ENCODE assay signal across 8 cellular contexts in genomic region chr12:45130881-45131281, GRCh38.
A peak's percentile ranks its signal among the peaks of the same experiment; 100 is the strongest.
DNase-seq lines count a peak whose midpoint lies in the region; ATAC-seq and TF ChIP-seq lines count a peak whose summit lies in the region.

No MANE protein-coding gene starts in this region.

- H3K36me3 ChIP-seq in NT2/D1 (ENCODE audit: insufficient read depth, insufficient read length, low read length) (no peaks in the 10 kb centered on the region), cardiac muscle cell (no peaks in the 10 kb centered on the region)

- no peak overlapping the region for H3K4me3 ChIP-seq in NT2/D1 (ENCODE audit: insufficient read length, low read depth)
- no peak overlapping the region for H3K4me3 ChIP-seq in cardiac muscle cell

- no peak overlapping the region for H3K9ac ChIP-seq in NT2/D1 (ENCODE audit: insufficient read length, low read depth)

- ATAC-seq in GM19468 (IDR thresholded peaks at IDR 0.05; ENCODE audit: extremely low read depth, unreplicated experiment) = peak; percentile 79

- no peaks in the 10 kb centered on the region for H3K27me3 ChIP-seq in NT2/D1 (ENCODE audit: insufficient read depth, insufficient read length)
- H3K27me3 ChIP-seq in cardiac muscle cell = no peaks in the 10 kb centered on the region

- no peak overlapping the region for H3K27ac ChIP-seq in cardiac muscle cell

- peaks cover 5% of the 10 kb centered on the region for H3K4me1 ChIP-seq in NT2/D1 (ENCODE audit: insufficient read depth, insufficient read length)
- no peaks in the 10 kb centered on the region for H3K4me1 ChIP-seq in cardiac muscle cell (ENCODE audit: low read depth)

- peak; percentile 45 for DNase-seq in DMS79 (lab: John Stamatoyannopoulos, UW)
- DNase-seq in HS-5 (ENCODE audit: low read depth) = peak; percentile 33
- DNase-seq in NT2/D1 (ENCODE audit: low read depth, low spot score) = peak; percentile 67
- DNase-seq in activated naive CD4-positive, alpha-beta T cell treated with anti-CD3 and anti-CD28 coated beads, Interleukin-2, amount 50 U/mL, for 16 hours = peak; percentile 16
- peak; percentile 63 to 79 for DNase-seq in cardiac muscle cell (ENCODE audit: low read depth in 1 of 2, low spot score in 1 of 2)
- peak; percentile 48 for DNase-seq in putamen (ENCODE audit: low spot score)
- no peak for DNase-seq in stimulated activated naive CD4-positive, alpha-beta T cell treated with Interleukin-2 at 50 U/mL for 16 hours (lab: John Stamatoyannopoulos, UW)

- peak; percentile 75 for TF ChIP-seq CTCF in cardiac muscle cell (IDR thresholded peaks at IDR 0.05; ENCODE audit: low read depth, low read length)

- H3K9me3 ChIP-seq in NT2/D1 (ENCODE audit: insufficient read depth, low read length) (no peaks in the 10 kb centered on the region), cardiac muscle cell (ENCODE audit: low read depth) (no peaks in the 10 kb centered on the region)
